ENCODE assay signal across 8 cellular contexts in the genomic region with DNA sequence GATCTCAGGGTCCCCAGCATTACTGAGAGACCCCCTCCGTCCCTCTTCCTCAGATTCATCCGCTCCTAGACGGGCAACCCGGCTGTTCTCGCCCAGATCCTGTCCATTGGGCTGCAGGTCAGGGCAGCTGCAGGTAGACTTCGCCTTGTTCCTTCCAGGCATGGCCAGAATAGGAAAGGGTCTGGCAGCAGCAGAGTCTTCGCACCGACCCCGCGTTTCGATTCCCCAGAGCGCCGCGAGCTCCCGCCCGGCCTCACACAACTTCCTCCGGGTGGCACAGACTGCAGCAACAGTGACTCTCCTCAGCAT. TPM values are rescaled to one million over a fixed set of nuclear protein-coding genes. Genes with fewer than 3 reads are reported as not detected.
DNase-seq lines count a peak whose midpoint lies in the region; ATAC-seq and TF ChIP-seq lines count a peak whose summit lies in the region.

No MANE protein-coding gene starts in this region.

- DNase-seq in GM12865 (ENCODE audit: low read depth) (no peak), caudate nucleus (lab: John Stamatoyannopoulos, UW) (peak in 3 of 61 donors; percentile 51 to 56 (median 55)), neuronal stem cell (ENCODE audit: low spot score) (no peak), kidney glomerular epithelial cell (lab: John Stamatoyannopoulos, UW) (no peak), epidermal melanocyte (ENCODE audit: insufficient read length, low spot score) (no peak), GM10266 (ENCODE audit: extremely low spot score) (no peak), NCI-H82 (lab: John Stamatoyannopoulos, UW) (no peak)

- peaks cover 2% of the 10 kb centered on the region in 2 donors for H3K4me1 ChIP-seq in neuronal stem cell (ENCODE audit: control insufficient read depth in 2 of 2, insufficient read depth in 1 of 2, low read depth in 1 of 2, low read length in 2 of 2)

- no peaks in the 10 kb centered on the region for H3K9me3 ChIP-seq in neuronal stem cell (replicated peaks in 1 of 2; ENCODE audit: control insufficient read depth in 2 of 2, insufficient read depth in 1 of 2, low read depth in 1 of 2, low read length in 2 of 2)

- WGBS in neuronal stem cell (ENCODE audit: extremely low coverage in 2 of 2, insufficient read length in 2 of 2, insufficient replicate concordance in 1 of 2), 2 donors, result no CpG with 5 or more reads among the region's 17 CpGs

- peaks cover 0 to 24% of the 10 kb centered on the region in 2 donors for H3K36me3 ChIP-seq in neuronal stem cell (replicated peaks in 1 of 2; ENCODE audit: control insufficient read depth in 2 of 2, insufficient read depth in 2 of 2, low read length in 2 of 2)

- peak overlapping the region; percentile 65 for H2AK5ac ChIP-seq in neuronal stem cell (ENCODE audit: low read depth, low read length)

- no peak for TF ChIP-seq CTCF in GM12865 (IDR thresholded peaks at IDR 0.05; ENCODE audit: insufficient read depth, low read depth, low read length, missing control alignments)
- no peak for TF ChIP-seq CTCF in GM10266 (IDR thresholded peaks at IDR 0.05; ENCODE audit: control insufficient read depth, insufficient read depth, low read depth, missing control alignments)

- H2AFZ ChIP-seq in neuronal stem cell (ENCODE audit: low read length), result peak overlapping the region; percentile 89

- H2BK5ac ChIP-seq in neuronal stem cell (ENCODE audit: low read length), result peak overlapping the region; percentile 94

- peak overlapping the region; percentile 77 for H3K14ac ChIP-seq in neuronal stem cell (ENCODE audit: low read length)

- peak overlapping the region; percentile 8 for H2BK120ac ChIP-seq in neuronal stem cell (ENCODE audit: low read depth, low read length)

- peak overlapping the region; percentile 98 for H3K23ac ChIP-seq in neuronal stem cell (ENCODE audit: low read depth, low read length, poor library complexity)

- H3K18ac ChIP-seq in neuronal stem cell (ENCODE audit: low read length), result peak overlapping the region; percentile 98

- H3K27me3 ChIP-seq in neuronal stem cell (ENCODE audit: control insufficient read depth in 3 of 3, insufficient read depth in 3 of 3, low read depth in 1 of 3, low read length in 3 of 3), result peaks cover 0 to 7% (median 0%) of the 10 kb centered on the region in 3 experiments

- peak overlapping the region; percentile 99 for H3K9ac ChIP-seq in neuronal stem cell (ENCODE audit: low read depth, low read length, poor library complexity)

- ATAC-seq in HG03064 (IDR thresholded peaks at IDR 0.05; ENCODE audit: low read depth, unreplicated experiment), result peak; percentile 23

- peak overlapping the region; percentile 67 for H3K4me2 ChIP-seq in neuronal stem cell (ENCODE audit: insufficient read depth, low read length, poor library complexity, severe bottlenecking)

- H3K4ac ChIP-seq in neuronal stem cell (ENCODE audit: low read length), result peak overlapping the region; percentile 58

- H2BK15ac ChIP-seq in neuronal stem cell (ENCODE audit: low read length), result peak overlapping the region; percentile 51

- H2BK12ac ChIP-seq in neuronal stem cell (ENCODE audit: low read length), result no peak overlapping the region

- H4K91ac ChIP-seq in neuronal stem cell (ENCODE audit: low read depth, low read length, poor library complexity), result no peak overlapping the region

- peak overlapping the region; percentile 52 for H4K8ac ChIP-seq in neuronal stem cell (ENCODE audit: low read depth, low read length)

- H3K27ac ChIP-seq in caudate nucleus (ENCODE audit: low read depth, low read length) (peak overlapping the region; percentile 94), neuronal stem cell (replicated peaks; ENCODE audit: low read length) (peak overlapping the region; percentile 88)

- peaks cover 5% of the 10 kb centered on the region for H3K79me1 ChIP-seq in neuronal stem cell (ENCODE audit: low read depth, low read length)

- H3K4me3 ChIP-seq in GM12865 (ENCODE audit: low read depth, low read length) (peak overlapping the region; percentile 97), neuronal stem cell (ENCODE audit: low read length in 2 of 2) (peak overlapping the region; percentile 80 to 92)

RNA-seq across cellular contexts. Expression of gene NRDC, which starts 0.3 kb away (rescaled TPM):
- polyA plus RNA-seq in neuronal stem cell (2013, experiment 1 of 2), result 112 TPM
- polyA plus RNA-seq in neuronal stem cell (2013, experiment 2 of 2), result 115 TPM
